ENCODE assay signal across 1 cellular context in the genomic region with DNA sequence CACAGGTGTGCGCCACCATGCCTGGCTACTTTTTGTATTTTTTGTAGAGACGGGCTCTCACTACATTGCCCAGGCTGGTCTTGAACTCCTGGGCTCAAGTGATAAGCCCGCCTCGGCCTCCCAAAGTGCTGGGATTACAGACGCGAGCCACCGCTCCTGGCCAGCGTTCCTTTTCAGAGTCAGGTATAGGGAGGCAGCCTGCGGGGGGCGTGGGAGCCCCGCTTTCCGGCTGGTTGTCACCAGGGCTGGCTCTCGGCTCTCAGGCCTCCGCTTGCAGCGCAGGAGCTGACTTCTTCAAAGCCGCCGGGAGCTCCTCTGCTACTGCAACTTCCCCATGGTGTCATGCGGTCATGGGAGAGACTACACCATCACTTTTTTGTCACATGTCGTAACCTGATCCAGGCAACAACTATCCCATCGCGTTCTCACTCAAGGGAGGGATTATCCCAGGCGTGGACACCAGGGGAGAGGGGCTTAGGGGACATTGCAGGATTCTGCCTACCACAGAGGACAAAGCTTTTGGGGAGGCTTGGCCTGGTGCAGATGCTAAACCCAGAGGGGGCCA.
TF ChIP-seq lines count a peak whose summit lies in the region.

No MANE protein-coding gene starts in this region.

TF ChIP-seq in HEK293, 187 proteins besides CTCF, POLR2A, EP300 and RAD21 (continued from another document):
- TF ChIP-seq, protein P1, sequence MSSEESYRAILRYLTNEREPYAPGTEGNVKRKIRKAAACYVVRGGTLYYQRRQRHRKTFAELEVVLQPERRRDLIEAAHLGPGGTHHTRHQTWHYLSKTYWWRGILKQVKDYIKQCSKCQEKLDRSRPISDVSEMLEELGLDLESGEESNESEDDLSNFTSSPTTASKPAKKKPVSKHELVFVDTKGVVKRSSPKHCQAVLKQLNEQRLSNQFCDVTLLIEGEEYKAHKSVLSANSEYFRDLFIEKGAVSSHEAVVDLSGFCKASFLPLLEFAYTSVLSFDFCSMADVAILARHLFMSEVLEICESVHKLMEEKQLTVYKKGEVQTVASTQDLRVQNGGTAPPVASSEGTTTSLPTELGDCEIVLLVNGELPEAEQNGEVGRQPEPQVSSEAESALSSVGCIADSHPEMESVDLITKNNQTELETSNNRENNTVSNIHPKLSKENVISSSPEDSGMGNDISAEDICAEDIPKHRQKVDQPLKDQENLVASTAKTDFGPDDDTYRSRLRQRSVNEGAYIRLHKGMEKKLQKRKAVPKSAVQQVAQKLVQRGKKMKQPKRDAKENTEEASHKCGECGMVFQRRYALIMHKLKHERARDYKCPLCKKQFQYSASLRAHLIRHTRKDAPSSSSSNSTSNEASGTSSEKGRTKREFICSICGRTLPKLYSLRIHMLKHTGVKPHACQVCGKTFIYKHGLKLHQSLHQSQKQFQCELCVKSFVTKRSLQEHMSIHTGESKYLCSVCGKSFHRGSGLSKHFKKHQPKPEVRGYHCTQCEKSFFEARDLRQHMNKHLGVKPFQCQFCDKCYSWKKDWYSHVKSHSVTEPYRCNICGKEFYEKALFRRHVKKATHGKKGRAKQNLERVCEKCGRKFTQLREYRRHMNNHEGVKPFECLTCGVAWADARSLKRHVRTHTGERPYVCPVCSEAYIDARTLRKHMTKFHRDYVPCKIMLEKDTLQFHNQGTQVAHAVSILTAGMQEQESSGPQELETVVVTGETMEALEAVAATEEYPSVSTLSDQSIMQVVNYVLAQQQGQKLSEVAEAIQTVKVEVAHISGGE (tag by site-specific recombination; conservative IDR thresholded peaks at IDR 0.05; ENCODE audit: low read depth): no peak
- TF ChIP-seq ZNF423 (tag by site-specific recombination; IDR thresholded peaks at IDR 0.05) (no peak), ZFP41 (tag by site-specific recombination; IDR thresholded peaks at IDR 0.05; ENCODE audit: borderline replicate concordance) (no peak)
